In genomic region chr6:3258720-3259490, GRCh38 we compare ENCODE assay signal across 1 cellular context.
TF ChIP-seq lines count a peak whose summit lies in the region.

A gene with protein sequence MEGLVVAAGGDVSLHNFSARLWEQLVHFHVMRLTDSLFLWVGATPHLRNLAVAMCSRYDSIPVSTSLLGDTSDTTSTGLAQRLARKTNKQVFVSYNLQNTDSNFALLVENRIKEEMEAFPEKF (plus strand): TSS chr6:3258947. CDS start chr6:3259023, 76 bp downstream.

TF ChIP-seq in HepG2, 621 proteins besides CTCF, POLR2A, EP300 and RAD21 (continued from another document and continues in another):
- TF ChIP-seq, protein P1, sequence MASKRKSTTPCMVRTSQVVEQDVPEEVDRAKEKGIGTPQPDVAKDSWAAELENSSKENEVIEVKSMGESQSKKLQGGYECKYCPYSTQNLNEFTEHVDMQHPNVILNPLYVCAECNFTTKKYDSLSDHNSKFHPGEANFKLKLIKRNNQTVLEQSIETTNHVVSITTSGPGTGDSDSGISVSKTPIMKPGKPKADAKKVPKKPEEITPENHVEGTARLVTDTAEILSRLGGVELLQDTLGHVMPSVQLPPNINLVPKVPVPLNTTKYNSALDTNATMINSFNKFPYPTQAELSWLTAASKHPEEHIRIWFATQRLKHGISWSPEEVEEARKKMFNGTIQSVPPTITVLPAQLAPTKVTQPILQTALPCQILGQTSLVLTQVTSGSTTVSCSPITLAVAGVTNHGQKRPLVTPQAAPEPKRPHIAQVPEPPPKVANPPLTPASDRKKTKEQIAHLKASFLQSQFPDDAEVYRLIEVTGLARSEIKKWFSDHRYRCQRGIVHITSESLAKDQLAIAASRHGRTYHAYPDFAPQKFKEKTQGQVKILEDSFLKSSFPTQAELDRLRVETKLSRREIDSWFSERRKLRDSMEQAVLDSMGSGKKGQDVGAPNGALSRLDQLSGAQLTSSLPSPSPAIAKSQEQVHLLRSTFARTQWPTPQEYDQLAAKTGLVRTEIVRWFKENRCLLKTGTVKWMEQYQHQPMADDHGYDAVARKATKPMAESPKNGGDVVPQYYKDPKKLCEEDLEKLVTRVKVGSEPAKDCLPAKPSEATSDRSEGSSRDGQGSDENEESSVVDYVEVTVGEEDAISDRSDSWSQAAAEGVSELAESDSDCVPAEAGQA (IDR thresholded peaks at IDR 0.05; ENCODE audit: low read depth): no peak
- TF ChIP-seq, protein P1 (CRISPR knock-in tag; IDR thresholded peaks at IDR 0.05; ENCODE audit: borderline replicate concordance): peak; percentile 74; the same call in 1 of the 2 replicates
- TF ChIP-seq NFYC (CRISPR knock-in tag; IDR thresholded peaks at IDR 0.05): peak; percentile 33; the same call in 1 of the 2 replicates
- peak; percentile 43; the same call in 1 of the 2 replicates for TF ChIP-seq RFXAP (CRISPR knock-in tag; IDR thresholded peaks at IDR 0.05; ENCODE audit: borderline replicate concordance)
- TF ChIP-seq PHF5A (CRISPR knock-in tag; IDR thresholded peaks at IDR 0.05; ENCODE audit: low read depth, unreplicated experiment): peak; percentile 54
- peak; percentile 53; the same call in 1 of the 2 replicates for TF ChIP-seq TFAP4 (IDR thresholded peaks at IDR 0.05; ENCODE audit: borderline replicate concordance, low read depth)
- no peak for TF ChIP-seq PHB2 (IDR thresholded peaks at IDR 0.05; ENCODE audit: partially characterized antibody)
- peak; percentile 84 for TF ChIP-seq FOXO1 (CRISPR knock-in tag; IDR thresholded peaks at IDR 0.05)
- peak; percentile 81; the same call in 1 of the 2 replicates for TF ChIP-seq RNF2 (conservative IDR thresholded peaks at IDR 0.05; ENCODE audit: low read depth)
- peak; percentile 43; the same call in 1 of the 2 replicates for TF ChIP-seq KLF15 (CRISPR knock-in tag; IDR thresholded peaks at IDR 0.05; ENCODE audit: borderline replicate concordance)
- no peak for TF ChIP-seq NR2F6 (IDR thresholded peaks at IDR 0.05)
- peak; percentile 55; the same call in 1 of the 2 replicates for TF ChIP-seq NR2F6 (CRISPR knock-in tag; IDR thresholded peaks at IDR 0.05)
- TF ChIP-seq ZBTB1 (CRISPR knock-in tag; IDR thresholded peaks at IDR 0.05; ENCODE audit: borderline replicate concordance): no peak; the same call in 1 of the 2 replicates
- TF ChIP-seq, protein P2, sequence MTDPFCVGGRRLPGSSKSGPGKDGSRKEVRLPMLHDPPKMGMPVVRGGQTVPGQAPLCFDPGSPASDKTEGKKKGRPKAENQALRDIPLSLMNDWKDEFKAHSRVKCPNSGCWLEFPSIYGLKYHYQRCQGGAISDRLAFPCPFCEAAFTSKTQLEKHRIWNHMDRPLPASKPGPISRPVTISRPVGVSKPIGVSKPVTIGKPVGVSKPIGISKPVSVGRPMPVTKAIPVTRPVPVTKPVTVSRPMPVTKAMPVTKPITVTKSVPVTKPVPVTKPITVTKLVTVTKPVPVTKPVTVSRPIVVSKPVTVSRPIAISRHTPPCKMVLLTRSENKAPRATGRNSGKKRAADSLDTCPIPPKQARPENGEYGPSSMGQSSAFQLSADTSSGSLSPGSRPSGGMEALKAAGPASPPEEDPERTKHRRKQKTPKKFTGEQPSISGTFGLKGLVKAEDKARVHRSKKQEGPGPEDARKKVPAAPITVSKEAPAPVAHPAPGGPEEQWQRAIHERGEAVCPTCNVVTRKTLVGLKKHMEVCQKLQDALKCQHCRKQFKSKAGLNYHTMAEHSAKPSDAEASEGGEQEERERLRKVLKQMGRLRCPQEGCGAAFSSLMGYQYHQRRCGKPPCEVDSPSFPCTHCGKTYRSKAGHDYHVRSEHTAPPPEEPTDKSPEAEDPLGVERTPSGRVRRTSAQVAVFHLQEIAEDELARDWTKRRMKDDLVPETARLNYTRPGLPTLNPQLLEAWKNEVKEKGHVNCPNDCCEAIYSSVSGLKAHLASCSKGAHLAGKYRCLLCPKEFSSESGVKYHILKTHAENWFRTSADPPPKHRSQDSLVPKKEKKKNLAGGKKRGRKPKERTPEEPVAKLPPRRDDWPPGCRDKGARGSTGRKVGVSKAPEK (CRISPR knock-in tag; IDR thresholded peaks at IDR 0.05; ENCODE audit: borderline replicate concordance): peak; percentile 87; the same call in 1 of the 2 replicates
- TF ChIP-seq ZBTB46 (CRISPR knock-in tag; IDR thresholded peaks at IDR 0.05; ENCODE audit: borderline replicate concordance): peak; percentile 97
- 0 out of 2 replicates have a peak, but pooled peaks have one; percentile 41 for TF ChIP-seq TOPORS (CRISPR knock-in tag; IDR thresholded peaks at IDR 0.05)
- TF ChIP-seq, protein P3, sequence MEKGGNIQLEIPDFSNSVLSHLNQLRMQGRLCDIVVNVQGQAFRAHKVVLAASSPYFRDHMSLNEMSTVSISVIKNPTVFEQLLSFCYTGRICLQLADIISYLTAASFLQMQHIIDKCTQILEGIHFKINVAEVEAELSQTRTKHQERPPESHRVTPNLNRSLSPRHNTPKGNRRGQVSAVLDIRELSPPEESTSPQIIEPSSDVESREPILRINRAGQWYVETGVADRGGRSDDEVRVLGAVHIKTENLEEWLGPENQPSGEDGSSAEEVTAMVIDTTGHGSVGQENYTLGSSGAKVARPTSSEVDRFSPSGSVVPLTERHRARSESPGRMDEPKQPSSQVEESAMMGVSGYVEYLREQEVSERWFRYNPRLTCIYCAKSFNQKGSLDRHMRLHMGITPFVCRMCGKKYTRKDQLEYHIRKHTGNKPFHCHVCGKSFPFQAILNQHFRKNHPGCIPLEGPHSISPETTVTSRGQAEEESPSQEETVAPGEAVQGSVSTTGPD (CRISPR knock-in tag; IDR thresholded peaks at IDR 0.05): no peak
- TF ChIP-seq TCF7L2 (IDR thresholded peaks at IDR 0.05; ENCODE audit: low read depth, low read length): no peak
- TF ChIP-seq ZSCAN25 (CRISPR knock-in tag; IDR thresholded peaks at IDR 0.05): peak; percentile 52; the same call in 1 of the 2 replicates
- peak; percentile 72; the same call in 1 of the 2 replicates for TF ChIP-seq SNAI1 (CRISPR knock-in tag; IDR thresholded peaks at IDR 0.05; ENCODE audit: borderline replicate concordance)
- TF ChIP-seq ZNF543 (CRISPR knock-in tag; IDR thresholded peaks at IDR 0.05): peak; percentile 95
- TF ChIP-seq, protein P4, sequence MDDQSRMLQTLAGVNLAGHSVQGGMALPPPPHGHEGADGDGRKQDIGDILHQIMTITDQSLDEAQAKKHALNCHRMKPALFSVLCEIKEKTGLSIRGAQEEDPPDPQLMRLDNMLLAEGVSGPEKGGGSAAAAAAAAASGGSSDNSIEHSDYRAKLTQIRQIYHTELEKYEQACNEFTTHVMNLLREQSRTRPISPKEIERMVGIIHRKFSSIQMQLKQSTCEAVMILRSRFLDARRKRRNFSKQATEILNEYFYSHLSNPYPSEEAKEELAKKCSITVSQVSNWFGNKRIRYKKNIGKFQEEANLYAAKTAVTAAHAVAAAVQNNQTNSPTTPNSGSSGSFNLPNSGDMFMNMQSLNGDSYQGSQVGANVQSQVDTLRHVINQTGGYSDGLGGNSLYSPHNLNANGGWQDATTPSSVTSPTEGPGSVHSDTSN (CRISPR knock-in tag; IDR thresholded peaks at IDR 0.05; ENCODE audit: borderline replicate concordance): peak; percentile 77; the same call in 1 of the 2 replicates
- TF ChIP-seq PAF1 (CRISPR knock-in tag; IDR thresholded peaks at IDR 0.05): no peak
- TF ChIP-seq ZNF580 (CRISPR knock-in tag; IDR thresholded peaks at IDR 0.05; ENCODE audit: borderline replicate concordance, low read depth): peak; percentile 90; the same call in 1 of the 2 replicates
- peak; percentile 98 for TF ChIP-seq MEIS1 (CRISPR knock-in tag; IDR thresholded peaks at IDR 0.05; ENCODE audit: borderline replicate concordance)
- 0 out of 2 replicates have a peak, but pooled peaks have one; percentile 65 for TF ChIP-seq ZNF17 (CRISPR knock-in tag; IDR thresholded peaks at IDR 0.05)
- TF ChIP-seq SRY (CRISPR knock-in tag; IDR thresholded peaks at IDR 0.05): peak; percentile 92
- TF ChIP-seq ZNF761 (CRISPR knock-in tag; conservative IDR thresholded peaks at IDR 0.05): peak; percentile 98
- TF ChIP-seq, protein P5, sequence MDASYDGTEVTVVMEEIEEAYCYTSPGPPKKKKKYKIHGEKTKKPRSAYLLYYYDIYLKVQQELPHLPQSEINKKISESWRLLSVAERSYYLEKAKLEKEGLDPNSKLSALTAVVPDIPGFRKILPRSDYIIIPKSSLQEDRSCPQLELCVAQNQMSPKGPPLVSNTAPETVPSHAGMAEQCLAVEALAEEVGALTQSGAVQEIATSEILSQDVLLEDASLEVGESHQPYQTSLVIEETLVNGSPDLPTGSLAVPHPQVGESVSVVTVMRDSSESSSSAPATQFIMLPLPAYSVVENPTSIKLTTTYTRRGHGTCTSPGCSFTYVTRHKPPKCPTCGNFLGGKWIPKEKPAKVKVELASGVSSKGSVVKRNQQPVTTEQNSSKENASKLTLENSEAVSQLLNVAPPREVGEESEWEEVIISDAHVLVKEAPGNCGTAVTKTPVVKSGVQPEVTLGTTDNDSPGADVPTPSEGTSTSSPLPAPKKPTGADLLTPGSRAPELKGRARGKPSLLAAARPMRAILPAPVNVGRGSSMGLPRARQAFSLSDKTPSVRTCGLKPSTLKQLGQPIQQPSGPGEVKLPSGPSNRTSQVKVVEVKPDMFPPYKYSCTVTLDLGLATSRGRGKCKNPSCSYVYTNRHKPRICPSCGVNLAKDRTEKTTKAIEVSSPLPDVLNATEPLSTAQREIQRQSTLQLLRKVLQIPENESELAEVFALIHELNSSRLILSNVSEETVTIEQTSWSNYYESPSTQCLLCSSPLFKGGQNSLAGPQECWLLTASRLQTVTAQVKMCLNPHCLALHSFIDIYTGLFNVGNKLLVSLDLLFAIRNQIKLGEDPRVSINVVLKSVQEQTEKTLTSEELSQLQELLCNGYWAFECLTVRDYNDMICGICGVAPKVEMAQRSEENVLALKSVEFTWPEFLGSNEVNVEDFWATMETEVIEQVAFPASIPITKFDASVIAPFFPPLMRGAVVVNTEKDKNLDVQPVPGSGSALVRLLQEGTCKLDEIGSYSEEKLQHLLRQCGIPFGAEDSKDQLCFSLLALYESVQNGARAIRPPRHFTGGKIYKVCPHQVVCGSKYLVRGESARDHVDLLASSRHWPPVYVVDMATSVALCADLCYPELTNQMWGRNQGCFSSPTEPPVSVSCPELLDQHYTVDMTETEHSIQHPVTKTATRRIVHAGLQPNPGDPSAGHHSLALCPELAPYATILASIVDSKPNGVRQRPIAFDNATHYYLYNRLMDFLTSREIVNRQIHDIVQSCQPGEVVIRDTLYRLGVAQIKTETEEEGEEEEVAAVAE (CRISPR knock-in tag; IDR thresholded peaks at IDR 0.05; ENCODE audit: borderline replicate concordance): peak; percentile 31; the same call in 1 of the 2 replicates
- TF ChIP-seq ZSCAN20 (CRISPR knock-in tag; IDR thresholded peaks at IDR 0.05; ENCODE audit: borderline replicate concordance): peak; percentile 95
- TF ChIP-seq SP4 (CRISPR knock-in tag; IDR thresholded peaks at IDR 0.05): peak; percentile 98
- TF ChIP-seq IRF2 (CRISPR knock-in tag; IDR thresholded peaks at IDR 0.05): peak; percentile 100
- peak; percentile 73; the same call in 1 of the 2 replicates for TF ChIP-seq ZBTB20 (CRISPR knock-in tag; IDR thresholded peaks at IDR 0.05; ENCODE audit: borderline replicate concordance, low read depth)
- no peak; the same call in 1 of the 2 replicates for TF ChIP-seq SMYD3 (CRISPR knock-in tag; IDR thresholded peaks at IDR 0.05)
- peak; percentile 40; the same call in 1 of the 2 replicates for TF ChIP-seq GPN1 (CRISPR knock-in tag; IDR thresholded peaks at IDR 0.05; ENCODE audit: borderline replicate concordance)
- peak; percentile 29; the same call in 1 of the 2 replicates for TF ChIP-seq TBP (CRISPR knock-in tag; IDR thresholded peaks at IDR 0.05)
- TF ChIP-seq RBM39 (IDR thresholded peaks at IDR 0.05; ENCODE audit: low read depth, low read length, poor library complexity, severe bottlenecking): peak; percentile 76
- no peak for TF ChIP-seq LCORL (IDR thresholded peaks at IDR 0.05)
- TF ChIP-seq LCORL (CRISPR knock-in tag; IDR thresholded peaks at IDR 0.05): 0 out of 2 replicates have a peak, but pooled peaks have one; percentile 24
- peak; percentile 96 for TF ChIP-seq ZFX (CRISPR knock-in tag; IDR thresholded peaks at IDR 0.05; ENCODE audit: low read depth)
- peak; percentile 84 for TF ChIP-seq ARNT2 (CRISPR knock-in tag; IDR thresholded peaks at IDR 0.05; ENCODE audit: low read depth)
- TF ChIP-seq ZNF557 (CRISPR knock-in tag; IDR thresholded peaks at IDR 0.05): peak; percentile 50; the same call in 1 of the 2 replicates
- TF ChIP-seq ZNF577 (CRISPR knock-in tag; IDR thresholded peaks at IDR 0.05; ENCODE audit: borderline replicate concordance, low read depth): peak; percentile 33; the same call in 1 of the 2 replicates
- TF ChIP-seq NFE2 (CRISPR knock-in tag; IDR thresholded peaks at IDR 0.05): no peak
